Comparison of ENCODE assay signal across 24 cellular contexts in genomic region chr4:142778430-142778829, GRCh38.
DNase-seq lines count a peak whose midpoint lies in the region; ATAC-seq lines count a peak whose summit lies in the region.
"Had no signal": no experiment of that assay in that cellular context is flagged by ENCODE, and none has a peak within 500 bp of the region (broad histone marks: within the 10 kb centered on the region; RNA-seq: fewer than 3 reads in every experiment).

No MANE protein-coding gene starts in this region.

- in situ Hi-C loops in G401 (cut with HindIII; ENCODE audit: low sequenced_read_pairs): no loop called here

- no peak overlapping the region for H3K4me3 Mint-ChIP-seq in activated T-cell treated with anti-CD3 and anti-CD28 coated beads, Interleukin-2, amount 50 U/mL, for 72 hours
- H3K4me3 Mint-ChIP-seq in activated CD4-positive, alpha-beta T cell treated with anti-CD3 and anti-CD28 coated beads, Interleukin-2, amount 10 ng/mL, durations not matched to agents 24 days and 14 days: no peak overlapping the region
- H3K4me3 Mint-ChIP-seq: activated CD4-positive, alpha-beta memory T cell treated with anti-CD3 and anti-CD28 coated beads, Interleukin-2, amount 10 ng/mL, durations not matched to agents 7 days and 5 days; activated naive CD4-positive, alpha-beta T cell treated with anti-CD3 and anti-CD28 coated beads, Interleukin-2, amount 10 ng/mL, durations not matched to agents 7 days and 5 days; endodermal cell; T-helper 2 cell treated with Interferon-gamma antibody and Interleukin-4, amounts not matched to agents 5 μg/mL and 100 μg/mL, for 36 hours; type B pancreatic cell; WTC11 had no signal

- peak overlapping the region; percentile 60 for H3K27ac Mint-ChIP-seq in activated T-cell treated with anti-CD3 and anti-CD28 coated beads, Interleukin-2, amount 50 U/mL, for 72 hours
- no peak overlapping the region for H3K27ac Mint-ChIP-seq in activated CD4-positive, alpha-beta T cell treated with anti-CD3 and anti-CD28 coated beads, Interleukin-2, amount 10 ng/mL, durations not matched to agents 24 days and 14 days
- H3K27ac Mint-ChIP-seq: activated CD4-positive, alpha-beta memory T cell treated with anti-CD3 and anti-CD28 coated beads, Interleukin-2, amount 10 ng/mL, durations not matched to agents 7 days and 5 days; activated naive CD4-positive, alpha-beta T cell treated with anti-CD3 and anti-CD28 coated beads, Interleukin-2, amount 10 ng/mL, durations not matched to agents 7 days and 5 days; endodermal cell; T-helper 2 cell treated with Interferon-gamma antibody and Interleukin-4, amounts not matched to agents 5 μg/mL and 100 μg/mL, for 36 hours; type B pancreatic cell; WTC11 had no signal

- intact Hi-C loops in activated CD4-positive, alpha-beta T cell treated with anti-CD3 and anti-CD28 coated beads, Interleukin-2, amount 10 ng/mL, durations not matched to agents 24 days and 14 days (cut with micrococcal nuclease): no loop called here

- peaks cover 14% of the 10 kb centered on the region for H3K4me1 Mint-ChIP-seq in activated T-cell treated with anti-CD3 and anti-CD28 coated beads, Interleukin-2, amount 50 U/mL, for 72 hours (ENCODE audit: low read depth)
- H3K4me1 Mint-ChIP-seq in activated CD4-positive, alpha-beta T cell treated with anti-CD3 and anti-CD28 coated beads, Interleukin-2, amount 10 ng/mL, durations not matched to agents 24 days and 14 days: peaks cover 4% of the 10 kb centered on the region
- H3K4me1 Mint-ChIP-seq: activated CD4-positive, alpha-beta memory T cell treated with anti-CD3 and anti-CD28 coated beads, Interleukin-2, amount 10 ng/mL, durations not matched to agents 7 days and 5 days; activated naive CD4-positive, alpha-beta T cell treated with anti-CD3 and anti-CD28 coated beads, Interleukin-2, amount 10 ng/mL, durations not matched to agents 7 days and 5 days had no signal

- H3K9me3 Mint-ChIP-seq in activated T-cell treated with anti-CD3 and anti-CD28 coated beads, Interleukin-2, amount 50 U/mL, for 72 hours: no peaks in the 10 kb centered on the region
- H3K9me3 Mint-ChIP-seq in activated CD4-positive, alpha-beta T cell treated with anti-CD3 and anti-CD28 coated beads, Interleukin-2, amount 10 ng/mL, durations not matched to agents 24 days and 14 days: no peaks in the 10 kb centered on the region
- H3K9me3 Mint-ChIP-seq: activated CD4-positive, alpha-beta memory T cell treated with anti-CD3 and anti-CD28 coated beads, Interleukin-2, amount 10 ng/mL, durations not matched to agents 7 days and 5 days; endodermal cell; T-helper 2 cell treated with Interferon-gamma antibody and Interleukin-4, amounts not matched to agents 5 μg/mL and 100 μg/mL, for 36 hours; type B pancreatic cell had no signal

- no peak for DNase-seq in activated T-cell treated with anti-CD3 and anti-CD28 coated beads, Interleukin-2, amount 50 U/mL, for 72 hours
- no peak for DNase-seq in activated T-cell treated with anti-CD3 and anti-CD28 coated beads, Interleukin-2, amount 50 U/mL, for 48 hours
- peak; percentile 41 for DNase-seq in amniotic epithelial cell (ENCODE audit: low read depth)
- peak; percentile 8 for DNase-seq in fibroblast of peridontal ligament (ENCODE audit: extremely low read depth)
- no peak for DNase-seq in C1 segment of cervical spinal cord (lab: John Stamatoyannopoulos, UW)
- DNase-seq in G401 (ENCODE audit: low spot score): no peak
- no peak for DNase-seq in activated CD4-positive, alpha-beta T cell treated with anti-CD3 and anti-CD28 coated beads, Interleukin-2, amount 10 ng/mL, durations not matched to agents 24 days and 14 days
- DNase-seq: activated CD4-positive, alpha-beta memory T cell treated with anti-CD3 and anti-CD28 coated beads, Interleukin-2, amount 10 ng/mL, durations not matched to agents 7 days and 5 days; activated naive CD4-positive, alpha-beta T cell treated with anti-CD3 and anti-CD28 coated beads, Interleukin-2, amount 10 ng/mL, durations not matched to agents 7 days and 5 days; activated T-cell treated with anti-CD3 and anti-CD28 coated beads for 4 hours; endodermal cell; GDM1; lower lobe of right lung; NCI-H1105 treated with DMSO at 0.1 percent for 48 hours; NCI-H2081 treated with DMSO at 0.1 percent for 48 hours; NCI-H510A; RPMI8226; spleen; stimulated activated CD4-positive, alpha-beta T cell treated with anti-CD3 and anti-CD28 coated beads, Interleukin-4, amount 100 ng/mL, for 4 hours; stomach had no signal

- no peaks in the 10 kb centered on the region for H3K36me3 Mint-ChIP-seq in activated T-cell treated with anti-CD3 and anti-CD28 coated beads, Interleukin-2, amount 50 U/mL, for 72 hours (ENCODE audit: insufficient read depth in 2 of 2)
- peaks cover 1% of the 10 kb centered on the region for H3K36me3 Mint-ChIP-seq in activated CD4-positive, alpha-beta T cell treated with anti-CD3 and anti-CD28 coated beads, Interleukin-2, amount 10 ng/mL, durations not matched to agents 24 days and 14 days (ENCODE audit: low read depth)
- H3K36me3 Mint-ChIP-seq: type B pancreatic cell, WTC11 had no signal

- ATAC-seq in activated T-cell treated with anti-CD3 and anti-CD28 coated beads, Interleukin-2, amount 50 U/mL, for 72 hours (replicated peaks in 1 of 2): no peak
- ATAC-seq in HG02759 (IDR thresholded peaks at IDR 0.05; ENCODE audit: unreplicated experiment): no peak
- ATAC-seq: lower lobe of right lung, WTC11 had no signal

- H3K27me3 Mint-ChIP-seq in activated T-cell treated with anti-CD3 and anti-CD28 coated beads, Interleukin-2, amount 50 U/mL, for 72 hours (ENCODE audit: low read depth): no peaks in the 10 kb centered on the region
- no peaks in the 10 kb centered on the region for H3K27me3 Mint-ChIP-seq in activated CD4-positive, alpha-beta T cell treated with anti-CD3 and anti-CD28 coated beads, Interleukin-2, amount 10 ng/mL, durations not matched to agents 24 days and 14 days
- H3K27me3 Mint-ChIP-seq: activated CD4-positive, alpha-beta memory T cell treated with anti-CD3 and anti-CD28 coated beads, Interleukin-2, amount 10 ng/mL, durations not matched to agents 7 days and 5 days; activated naive CD4-positive, alpha-beta T cell treated with anti-CD3 and anti-CD28 coated beads, Interleukin-2, amount 10 ng/mL, durations not matched to agents 7 days and 5 days; type B pancreatic cell had no signal

Comparison
In these comparisons a context has a peak if more than half of its experiments do, and no peak if none do; other contexts are left out.
1. DNase-seq: peak in amniotic epithelial cell (single experiment) and fibroblast of peridontal ligament (single experiment); none in activated T-cell treated with anti-CD3 and anti-CD28 coated beads, Interleukin-2, amount 50 U/mL, for 72 hours (0 of 2), activated T-cell treated with anti-CD3 and anti-CD28 coated beads, Interleukin-2, amount 50 U/mL, for 48 hours (0 of 2), C1 segment of cervical spinal cord (0 of 14), G401 (single experiment) and activated CD4-positive, alpha-beta T cell treated with anti-CD3 and anti-CD28 coated beads, Interleukin-2, amount 10 ng/mL, durations not matched to agents 24 days and 14 days (single experiment).